Comparison of ENCODE assay signal across 15 cellular contexts in genomic region chr4:124133753-124134152, GRCh38.
A peak's percentile ranks its signal among the peaks of the same experiment; 100 is the strongest.
DNase-seq lines count a peak whose midpoint lies in the region; TF ChIP-seq lines count a peak whose summit lies in the region.
"Had no signal": no experiment of that assay in that cellular context is flagged by ENCODE, and none has a peak within 500 bp of the region (broad histone marks: within the 10 kb centered on the region; RNA-seq: fewer than 3 reads in every experiment).

No MANE protein-coding gene starts in this region.

- H3K27ac Mint-ChIP-seq in nephron = peak overlapping the region; percentile 51 to 82 (median 71)
- H3K27ac Mint-ChIP-seq: B cell; CD4-positive, CD25-positive, alpha-beta regulatory T cell; CD8-positive, alpha-beta memory T cell; H9 had no signal

- DNase-seq in LNCaP clone FGC (ENCODE audit: low read depth) (peak; percentile 71), amniotic epithelial cell (ENCODE audit: low read depth) (peak; percentile 27), caudate nucleus (lab: John Stamatoyannopoulos, UW) (no peak)
- DNase-seq in stimulated activated CD4-positive, alpha-beta T cell treated with anti-CD3 and anti-CD28 coated beads, Interleukin-1b, Interleukin-23, amount 100 ng/mL, for 48 hours = no peak
- DNase-seq: CD4-positive, CD25-positive, alpha-beta regulatory T cell; CD8-positive, alpha-beta memory T cell; COR-L47; DMS 273 treated with DMSO at 0.1 percent for 48 hours; DMS53; DND-41; H9 had no signal

- peaks cover 21% of the 10 kb centered on the region for H3K4me1 Mint-ChIP-seq in nephron
- H3K4me1 Mint-ChIP-seq: B cell; CD4-positive, CD25-positive, alpha-beta regulatory T cell; CD8-positive, alpha-beta memory T cell; H9 had no signal

- TF ChIP-seq CTCF in C4-2B (conservative IDR thresholded peaks at IDR 0.05) (no peak), LNCaP clone FGC (IDR thresholded peaks at IDR 0.05; ENCODE audit: control insufficient read depth, extremely low read depth, insufficient read depth) (no peak), nephron (IDR thresholded peaks at IDR 0.05; ENCODE audit: unreplicated experiment in 3 of 3) (no peak)

- H3K27me3 Mint-ChIP-seq in nephron (ENCODE audit: low read depth) = no peaks in the 10 kb centered on the region
- H3K27me3 Mint-ChIP-seq: B cell; CD4-positive, CD25-positive, alpha-beta regulatory T cell; CD8-positive, alpha-beta memory T cell had no signal

- no peak overlapping the region for H3K4me3 Mint-ChIP-seq in nephron
- H3K4me3 Mint-ChIP-seq: B cell; CD4-positive, CD25-positive, alpha-beta regulatory T cell; CD8-positive, alpha-beta memory T cell; H9 had no signal

- H3K36me3 Mint-ChIP-seq in nephron (ENCODE audit: low read depth) = peaks cover 14% of the 10 kb centered on the region
- H3K36me3 Mint-ChIP-seq: CD4-positive, CD25-positive, alpha-beta regulatory T cell; CD8-positive, alpha-beta memory T cell had no signal

- no peak overlapping the region for H3K4me3 ChIP-seq in LNCaP clone FGC (ENCODE audit: low read depth, low read length)
- H3K4me3 ChIP-seq: BLaER1 treated with 17β-estradiol and CSF1 and Interleukin-3, amounts not matched to agents 10 nM and 100 nM had no signal

- H3K9me3 Mint-ChIP-seq in nephron = peaks cover 45% of the 10 kb centered on the region

- H3K27ac ChIP-seq in C4-2B (peak overlapping the region; percentile 30; the same call in 1 of the 2 replicates), caudate nucleus (ENCODE audit: low read depth, low read length) (no peak overlapping the region)
- H3K27ac ChIP-seq: BLaER1 treated with 17β-estradiol and CSF1 and Interleukin-3, amounts not matched to agents 10 nM and 100 nM had no signal

Comparison
In these comparisons a context has a peak if more than half of its experiments do, and no peak if none do; other contexts are left out.
1. DNase-seq: peak in LNCaP clone FGC (single experiment) and amniotic epithelial cell (single experiment); none in caudate nucleus (0 of 61) and stimulated activated CD4-positive, alpha-beta T cell treated with anti-CD3 and anti-CD28 coated beads, Interleukin-1b, Interleukin-23, amount 100 ng/mL, for 48 hours (single experiment).